Comparison of ENCODE assay signal across 1 cellular context in the genomic region with DNA sequence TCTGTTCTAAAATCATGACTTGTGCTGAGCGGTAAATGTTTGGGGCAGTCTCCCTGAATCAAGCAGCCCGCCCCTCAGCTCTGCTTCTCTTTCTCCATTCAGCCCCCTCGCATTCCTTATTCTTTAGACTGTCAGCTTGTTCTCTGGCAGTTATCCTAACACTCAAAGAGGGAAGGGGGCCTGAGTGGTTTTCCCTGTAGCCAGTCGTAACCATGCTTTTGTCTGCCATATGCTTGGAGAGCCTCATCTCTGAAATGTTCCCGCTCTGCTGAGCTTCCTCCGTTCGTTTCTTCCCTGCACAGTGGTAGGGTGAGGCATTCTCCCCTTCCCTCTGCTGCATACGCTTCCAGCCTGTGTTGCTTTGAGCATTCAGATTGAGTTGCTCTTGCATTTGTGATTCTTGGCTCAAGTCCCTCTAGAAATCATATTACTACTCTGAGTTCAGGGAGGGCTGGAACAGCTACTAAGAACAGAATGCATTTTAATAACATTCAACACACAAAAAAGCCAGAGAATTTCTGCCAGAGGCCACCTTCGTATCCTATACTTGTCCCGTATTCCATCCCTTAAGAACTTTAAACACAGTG.
TF ChIP-seq lines count a peak whose summit lies in the region.

No MANE protein-coding gene starts in this region.

TF ChIP-seq in GM23338, 12 proteins besides CTCF, POLR2A, EP300 and RAD21 (continued from another document):
- TF ChIP-seq REST (IDR thresholded peaks at IDR 0.05; ENCODE audit: unreplicated experiment): no peak
- no peak for TF ChIP-seq JUNB (IDR thresholded peaks at IDR 0.05; ENCODE audit: unreplicated experiment)
- TF ChIP-seq, protein P1, sequence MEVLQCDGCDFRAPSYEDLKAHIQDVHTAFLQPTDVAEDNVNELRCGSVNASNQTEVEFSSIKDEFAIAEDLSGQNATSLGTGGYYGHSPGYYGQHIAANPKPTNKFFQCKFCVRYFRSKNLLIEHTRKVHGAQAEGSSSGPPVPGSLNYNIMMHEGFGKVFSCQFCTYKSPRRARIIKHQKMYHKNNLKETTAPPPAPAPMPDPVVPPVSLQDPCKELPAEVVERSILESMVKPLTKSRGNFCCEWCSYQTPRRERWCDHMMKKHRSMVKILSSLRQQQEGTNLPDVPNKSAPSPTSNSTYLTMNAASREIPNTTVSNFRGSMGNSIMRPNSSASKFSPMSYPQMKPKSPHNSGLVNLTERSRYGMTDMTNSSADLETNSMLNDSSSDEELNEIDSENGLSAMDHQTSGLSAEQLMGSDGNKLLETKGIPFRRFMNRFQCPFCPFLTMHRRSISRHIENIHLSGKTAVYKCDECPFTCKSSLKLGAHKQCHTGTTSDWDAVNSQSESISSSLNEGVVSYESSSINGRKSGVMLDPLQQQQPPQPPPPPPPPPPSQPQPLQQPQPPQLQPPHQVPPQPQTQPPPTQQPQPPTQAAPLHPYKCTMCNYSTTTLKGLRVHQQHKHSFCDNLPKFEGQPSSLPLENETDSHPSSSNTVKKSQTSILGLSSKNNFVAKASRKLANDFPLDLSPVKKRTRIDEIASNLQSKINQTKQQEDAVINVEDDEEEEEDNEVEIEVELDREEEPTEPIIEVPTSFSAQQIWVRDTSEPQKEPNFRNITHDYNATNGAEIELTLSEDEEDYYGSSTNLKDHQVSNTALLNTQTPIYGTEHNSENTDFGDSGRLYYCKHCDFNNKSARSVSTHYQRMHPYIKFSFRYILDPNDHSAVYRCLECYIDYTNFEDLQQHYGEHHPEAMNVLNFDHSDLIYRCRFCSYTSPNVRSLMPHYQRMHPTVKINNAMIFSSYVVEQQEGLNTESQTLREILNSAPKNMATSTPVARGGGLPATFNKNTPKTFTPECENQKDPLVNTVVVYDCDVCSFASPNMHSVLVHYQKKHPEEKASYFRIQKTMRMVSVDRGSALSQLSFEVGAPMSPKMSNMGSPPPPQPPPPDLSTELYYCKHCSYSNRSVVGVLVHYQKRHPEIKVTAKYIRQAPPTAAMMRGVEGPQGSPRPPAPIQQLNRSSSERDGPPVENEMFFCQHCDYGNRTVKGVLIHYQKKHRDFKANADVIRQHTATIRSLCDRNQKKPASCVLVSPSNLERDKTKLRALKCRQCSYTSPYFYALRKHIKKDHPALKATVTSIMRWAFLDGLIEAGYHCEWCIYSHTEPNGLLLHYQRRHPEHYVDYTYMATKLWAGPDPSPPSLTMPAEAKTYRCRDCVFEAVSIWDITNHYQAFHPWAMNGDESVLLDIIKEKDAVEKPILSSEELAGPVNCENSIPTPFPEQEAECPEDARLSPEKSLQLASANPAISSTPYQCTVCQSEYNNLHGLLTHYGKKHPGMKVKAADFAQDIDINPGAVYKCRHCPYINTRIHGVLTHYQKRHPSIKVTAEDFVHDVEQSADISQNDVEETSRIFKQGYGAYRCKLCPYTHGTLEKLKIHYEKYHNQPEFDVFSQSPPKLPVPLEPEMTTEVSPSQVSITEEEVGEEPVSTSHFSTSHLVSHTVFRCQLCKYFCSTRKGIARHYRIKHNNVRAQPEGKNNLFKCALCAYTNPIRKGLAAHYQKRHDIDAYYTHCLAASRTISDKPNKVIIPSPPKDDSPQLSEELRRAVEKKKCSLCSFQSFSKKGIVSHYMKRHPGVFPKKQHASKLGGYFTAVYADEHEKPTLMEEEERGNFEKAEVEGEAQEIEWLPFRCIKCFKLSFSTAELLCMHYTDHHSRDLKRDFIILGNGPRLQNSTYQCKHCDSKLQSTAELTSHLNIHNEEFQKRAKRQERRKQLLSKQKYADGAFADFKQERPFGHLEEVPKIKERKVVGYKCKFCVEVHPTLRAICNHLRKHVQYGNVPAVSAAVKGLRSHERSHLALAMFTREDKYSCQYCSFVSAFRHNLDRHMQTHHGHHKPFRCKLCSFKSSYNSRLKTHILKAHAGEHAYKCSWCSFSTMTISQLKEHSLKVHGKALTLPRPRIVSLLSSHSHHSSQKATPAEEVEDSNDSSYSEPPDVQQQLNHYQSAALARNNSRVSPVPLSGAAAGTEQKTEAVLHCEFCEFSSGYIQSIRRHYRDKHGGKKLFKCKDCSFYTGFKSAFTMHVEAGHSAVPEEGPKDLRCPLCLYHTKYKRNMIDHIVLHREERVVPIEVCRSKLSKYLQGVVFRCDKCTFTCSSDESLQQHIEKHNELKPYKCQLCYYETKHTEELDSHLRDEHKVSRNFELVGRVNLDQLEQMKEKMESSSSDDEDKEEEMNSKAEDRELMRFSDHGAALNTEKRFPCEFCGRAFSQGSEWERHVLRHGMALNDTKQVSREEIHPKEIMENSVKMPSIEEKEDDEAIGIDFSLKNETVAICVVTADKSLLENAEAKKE (CRISPR knock-in tag; IDR thresholded peaks at IDR 0.05): no peak
